1 cellular context compared by ENCODE assay signal in the genomic region with DNA sequence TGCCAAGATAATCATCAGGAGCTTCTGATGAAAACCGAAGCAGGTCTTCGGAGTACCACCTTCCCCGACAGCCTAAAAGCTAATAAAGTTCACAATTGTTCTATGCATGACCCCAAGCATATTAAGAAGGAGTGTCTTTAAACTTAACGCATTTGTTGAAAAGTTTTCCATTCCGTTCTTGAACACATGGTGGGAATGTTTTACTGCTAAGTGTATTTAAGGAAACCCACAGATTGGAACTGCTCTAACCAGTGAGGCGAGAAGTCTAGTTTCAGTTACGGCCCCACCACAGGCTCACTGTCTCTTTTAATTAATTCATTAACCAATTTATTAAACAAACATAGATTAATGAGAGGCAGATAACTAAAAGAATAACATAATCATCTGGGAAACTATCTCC.
TF ChIP-seq lines count a peak whose summit lies in the region.

No MANE protein-coding gene starts in this region.

TF ChIP-seq in HepG2, 621 proteins besides CTCF, POLR2A, EP300 and RAD21:
- TF ChIP-seq, protein P1, sequence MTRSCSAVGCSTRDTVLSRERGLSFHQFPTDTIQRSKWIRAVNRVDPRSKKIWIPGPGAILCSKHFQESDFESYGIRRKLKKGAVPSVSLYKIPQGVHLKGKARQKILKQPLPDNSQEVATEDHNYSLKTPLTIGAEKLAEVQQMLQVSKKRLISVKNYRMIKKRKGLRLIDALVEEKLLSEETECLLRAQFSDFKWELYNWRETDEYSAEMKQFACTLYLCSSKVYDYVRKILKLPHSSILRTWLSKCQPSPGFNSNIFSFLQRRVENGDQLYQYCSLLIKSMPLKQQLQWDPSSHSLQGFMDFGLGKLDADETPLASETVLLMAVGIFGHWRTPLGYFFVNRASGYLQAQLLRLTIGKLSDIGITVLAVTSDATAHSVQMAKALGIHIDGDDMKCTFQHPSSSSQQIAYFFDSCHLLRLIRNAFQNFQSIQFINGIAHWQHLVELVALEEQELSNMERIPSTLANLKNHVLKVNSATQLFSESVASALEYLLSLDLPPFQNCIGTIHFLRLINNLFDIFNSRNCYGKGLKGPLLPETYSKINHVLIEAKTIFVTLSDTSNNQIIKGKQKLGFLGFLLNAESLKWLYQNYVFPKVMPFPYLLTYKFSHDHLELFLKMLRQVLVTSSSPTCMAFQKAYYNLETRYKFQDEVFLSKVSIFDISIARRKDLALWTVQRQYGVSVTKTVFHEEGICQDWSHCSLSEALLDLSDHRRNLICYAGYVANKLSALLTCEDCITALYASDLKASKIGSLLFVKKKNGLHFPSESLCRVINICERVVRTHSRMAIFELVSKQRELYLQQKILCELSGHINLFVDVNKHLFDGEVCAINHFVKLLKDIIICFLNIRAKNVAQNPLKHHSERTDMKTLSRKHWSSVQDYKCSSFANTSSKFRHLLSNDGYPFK (CRISPR knock-in tag; IDR thresholded peaks at IDR 0.05; ENCODE audit: borderline replicate concordance) = no peak
- no peak for TF ChIP-seq HDAC2 (CRISPR knock-in tag; IDR thresholded peaks at IDR 0.05)
- no peak for TF ChIP-seq ZNF501 (CRISPR knock-in tag; IDR thresholded peaks at IDR 0.05)
- TF ChIP-seq, protein P2, sequence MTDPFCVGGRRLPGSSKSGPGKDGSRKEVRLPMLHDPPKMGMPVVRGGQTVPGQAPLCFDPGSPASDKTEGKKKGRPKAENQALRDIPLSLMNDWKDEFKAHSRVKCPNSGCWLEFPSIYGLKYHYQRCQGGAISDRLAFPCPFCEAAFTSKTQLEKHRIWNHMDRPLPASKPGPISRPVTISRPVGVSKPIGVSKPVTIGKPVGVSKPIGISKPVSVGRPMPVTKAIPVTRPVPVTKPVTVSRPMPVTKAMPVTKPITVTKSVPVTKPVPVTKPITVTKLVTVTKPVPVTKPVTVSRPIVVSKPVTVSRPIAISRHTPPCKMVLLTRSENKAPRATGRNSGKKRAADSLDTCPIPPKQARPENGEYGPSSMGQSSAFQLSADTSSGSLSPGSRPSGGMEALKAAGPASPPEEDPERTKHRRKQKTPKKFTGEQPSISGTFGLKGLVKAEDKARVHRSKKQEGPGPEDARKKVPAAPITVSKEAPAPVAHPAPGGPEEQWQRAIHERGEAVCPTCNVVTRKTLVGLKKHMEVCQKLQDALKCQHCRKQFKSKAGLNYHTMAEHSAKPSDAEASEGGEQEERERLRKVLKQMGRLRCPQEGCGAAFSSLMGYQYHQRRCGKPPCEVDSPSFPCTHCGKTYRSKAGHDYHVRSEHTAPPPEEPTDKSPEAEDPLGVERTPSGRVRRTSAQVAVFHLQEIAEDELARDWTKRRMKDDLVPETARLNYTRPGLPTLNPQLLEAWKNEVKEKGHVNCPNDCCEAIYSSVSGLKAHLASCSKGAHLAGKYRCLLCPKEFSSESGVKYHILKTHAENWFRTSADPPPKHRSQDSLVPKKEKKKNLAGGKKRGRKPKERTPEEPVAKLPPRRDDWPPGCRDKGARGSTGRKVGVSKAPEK (CRISPR knock-in tag; IDR thresholded peaks at IDR 0.05; ENCODE audit: borderline replicate concordance) = no peak
- TF ChIP-seq, protein P3, sequence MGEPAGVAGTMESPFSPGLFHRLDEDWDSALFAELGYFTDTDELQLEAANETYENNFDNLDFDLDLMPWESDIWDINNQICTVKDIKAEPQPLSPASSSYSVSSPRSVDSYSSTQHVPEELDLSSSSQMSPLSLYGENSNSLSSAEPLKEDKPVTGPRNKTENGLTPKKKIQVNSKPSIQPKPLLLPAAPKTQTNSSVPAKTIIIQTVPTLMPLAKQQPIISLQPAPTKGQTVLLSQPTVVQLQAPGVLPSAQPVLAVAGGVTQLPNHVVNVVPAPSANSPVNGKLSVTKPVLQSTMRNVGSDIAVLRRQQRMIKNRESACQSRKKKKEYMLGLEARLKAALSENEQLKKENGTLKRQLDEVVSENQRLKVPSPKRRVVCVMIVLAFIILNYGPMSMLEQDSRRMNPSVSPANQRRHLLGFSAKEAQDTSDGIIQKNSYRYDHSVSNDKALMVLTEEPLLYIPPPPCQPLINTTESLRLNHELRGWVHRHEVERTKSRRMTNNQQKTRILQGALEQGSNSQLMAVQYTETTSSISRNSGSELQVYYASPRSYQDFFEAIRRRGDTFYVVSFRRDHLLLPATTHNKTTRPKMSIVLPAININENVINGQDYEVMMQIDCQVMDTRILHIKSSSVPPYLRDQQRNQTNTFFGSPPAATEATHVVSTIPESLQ (CRISPR knock-in tag; conservative IDR thresholded peaks at IDR 0.05) = no peak
